ENCODE assay signal across 21 cellular contexts in the genomic region with DNA sequence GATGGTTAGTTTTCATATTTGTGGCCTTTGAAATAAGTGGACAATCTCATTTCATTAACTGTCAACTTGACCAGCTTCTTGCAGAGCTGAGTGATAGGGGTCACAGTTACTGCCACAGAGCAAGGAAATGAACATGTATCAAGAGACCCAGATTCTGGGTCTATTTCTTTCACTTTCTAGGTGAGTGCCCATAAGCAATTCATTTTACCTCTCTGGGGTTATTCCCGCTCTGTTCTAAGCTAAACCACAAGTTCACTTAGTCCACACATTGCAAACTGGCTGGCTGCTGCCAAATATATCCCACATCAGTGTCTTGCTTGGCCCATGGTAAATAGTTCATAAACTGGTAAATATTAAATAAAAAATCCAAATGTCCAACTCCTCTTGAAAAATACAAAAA. TPM values are rescaled to one million over a fixed set of nuclear protein-coding genes. Genes with fewer than 3 reads are reported as not detected.
"Had no signal": no experiment of that assay in that cellular context is flagged by ENCODE, and none has a peak within 500 bp of the region (broad histone marks: within the 10 kb centered on the region; RNA-seq: fewer than 3 reads in every experiment).

No MANE protein-coding gene starts in this region.

- H3K27ac ChIP-seq: hepatocyte, testis had no signal

- H3K27me3 Mint-ChIP-seq: brain had no signal

- H3K9me3 Mint-ChIP-seq: activated naive CD4-positive, alpha-beta T cell treated with anti-CD3 and anti-CD28 coated beads, Interleukin-2, amount 50 U/mL, for 72 hours; brain; dendritic cell treated with granulocyte-macrophage colony-stimulating factor and Interleukin-4, amounts not matched to agents 40 ng/mL and 50 ng/mL, for 4 days; stimulated activated naive CD8-positive, alpha-beta T cell treated with anti-CD3 and anti-CD28 coated beads, Interleukin-15, Interleukin-2, amounts not matched to agents 100 ng/mL and 50 ng/mL, for 24 hours had no signal

- H3K36me3 Mint-ChIP-seq: activated naive CD4-positive, alpha-beta T cell treated with anti-CD3 and anti-CD28 coated beads, Interleukin-2, amount 50 U/mL, for 72 hours had no signal

- H3K4me3 ChIP-seq: hepatocyte, left ventricle myocardium inferior, testis had no signal

- H3K27ac Mint-ChIP-seq: activated naive CD4-positive, alpha-beta T cell treated with anti-CD3 and anti-CD28 coated beads, Interleukin-2, amount 50 U/mL, for 72 hours; brain; dendritic cell treated with granulocyte-macrophage colony-stimulating factor and Interleukin-4, amounts not matched to agents 40 ng/mL and 50 ng/mL, for 4 days; stimulated activated naive CD8-positive, alpha-beta T cell treated with anti-CD3 and anti-CD28 coated beads, Interleukin-15, Interleukin-2, amounts not matched to agents 100 ng/mL and 50 ng/mL, for 24 hours had no signal

- H3K4me1 ChIP-seq: left ventricle myocardium inferior, testis had no signal

- H3K9me3 ChIP-seq: testis had no signal

- DNase-seq: activated CD4-positive, alpha-beta T cell treated with anti-CD3 and anti-CD28 coated beads, Interleukin-2, amount 50 U/mL, for 1 hour; activated effector memory CD4-positive, alpha-beta T cell treated with Interleukin-2 at 50 U/mL for 16 hours; activated T-cell treated with anti-CD3 and anti-CD28 coated beads, Interleukin-2, amount 50 U/mL, for 1 hour; amniotic stem cell; erythroblast; kidney; left ventricle myocardium inferior; mesenchymal stem cell; stimulated activated CD4-positive, alpha-beta T cell treated with anti-CD3 and anti-CD28 coated beads, Interleukin-4, amount 100 ng/mL, for 1 hour; stimulated activated CD8-positive, alpha-beta memory T cell treated with anti-CD3 and anti-CD28 coated beads, Interleukin-4, amount 100 ng/mL, for 48 hours; testis had no signal

- H3K27me3 ChIP-seq: hepatocyte, testis had no signal

- H3K4me3 Mint-ChIP-seq: brain; dendritic cell treated with granulocyte-macrophage colony-stimulating factor and Interleukin-4, amounts not matched to agents 40 ng/mL and 50 ng/mL, for 4 days; stimulated activated naive CD8-positive, alpha-beta T cell treated with anti-CD3 and anti-CD28 coated beads, Interleukin-15, Interleukin-2, amounts not matched to agents 100 ng/mL and 50 ng/mL, for 24 hours had no signal

- ATAC-seq: activated naive CD4-positive, alpha-beta T cell treated with anti-CD3 and anti-CD28 coated beads, Interleukin-2, amount 50 U/mL, for 72 hours had no signal

RNA-seq across cellular contexts. Expression of a gene that starts 29.9 kb away (rescaled TPM):
- total RNA-seq: activated CD8-positive, alpha-beta memory T cell treated with anti-CD3 and anti-CD28 coated beads for 36 hours; activated naive CD4-positive, alpha-beta T cell treated with anti-CD3 and anti-CD28 coated beads, Interleukin-2, amount 50 U/mL, for 72 hours; hepatocyte; kidney; left ventricle myocardium inferior; osteocyte; renal cortical epithelial cell; testis; ureter had no signal
- polyA plus RNA-seq: hepatocyte, neural cell had no signal
